ENCODE assay signal across 1 cellular context in the genomic region with DNA sequence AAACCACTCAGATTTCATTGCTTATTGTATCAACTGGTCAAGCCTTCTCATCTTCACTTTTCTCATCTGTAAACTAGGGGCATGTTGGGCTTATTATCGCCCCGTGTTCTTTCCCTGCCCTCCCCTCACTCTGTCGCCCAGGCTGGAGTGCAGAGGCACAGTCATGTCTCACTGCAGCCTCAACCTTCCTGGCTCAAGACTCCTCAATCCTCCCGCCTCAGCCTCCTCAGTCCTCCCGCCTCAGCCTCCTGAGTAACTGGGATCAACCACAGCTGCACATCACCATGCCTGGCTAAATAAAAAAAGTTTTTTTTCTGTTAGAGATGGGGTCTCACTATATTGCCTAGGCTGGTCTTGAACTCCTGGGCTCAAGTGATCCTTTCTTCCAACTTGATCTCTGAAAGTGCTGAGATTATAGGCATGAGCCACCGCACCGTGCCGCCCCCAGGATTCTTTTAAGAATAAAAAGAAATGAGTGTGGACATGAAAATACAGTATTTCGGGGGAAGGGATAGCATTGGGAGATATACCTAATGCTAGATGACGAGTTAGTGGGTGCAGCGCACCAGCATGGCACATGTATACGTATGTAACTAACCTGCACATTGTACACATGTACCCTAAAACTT.
A peak's percentile ranks its signal among the peaks of the same experiment; 100 is the strongest.
TF ChIP-seq lines count a peak whose summit lies in the region.

No MANE protein-coding gene starts in this region.

TF ChIP-seq in K562, 482 proteins besides CTCF, POLR2A, EP300 and RAD21:
- TF ChIP-seq, protein P1, sequence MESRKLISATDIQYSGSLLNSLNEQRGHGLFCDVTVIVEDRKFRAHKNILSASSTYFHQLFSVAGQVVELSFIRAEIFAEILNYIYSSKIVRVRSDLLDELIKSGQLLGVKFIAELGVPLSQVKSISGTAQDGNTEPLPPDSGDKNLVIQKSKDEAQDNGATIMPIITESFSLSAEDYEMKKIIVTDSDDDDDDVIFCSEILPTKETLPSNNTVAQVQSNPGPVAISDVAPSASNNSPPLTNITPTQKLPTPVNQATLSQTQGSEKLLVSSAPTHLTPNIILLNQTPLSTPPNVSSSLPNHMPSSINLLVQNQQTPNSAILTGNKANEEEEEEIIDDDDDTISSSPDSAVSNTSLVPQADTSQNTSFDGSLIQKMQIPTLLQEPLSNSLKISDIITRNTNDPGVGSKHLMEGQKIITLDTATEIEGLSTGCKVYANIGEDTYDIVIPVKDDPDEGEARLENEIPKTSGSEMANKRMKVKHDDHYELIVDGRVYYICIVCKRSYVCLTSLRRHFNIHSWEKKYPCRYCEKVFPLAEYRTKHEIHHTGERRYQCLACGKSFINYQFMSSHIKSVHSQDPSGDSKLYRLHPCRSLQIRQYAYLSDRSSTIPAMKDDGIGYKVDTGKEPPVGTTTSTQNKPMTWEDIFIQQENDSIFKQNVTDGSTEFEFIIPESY (CRISPR knock-in tag; IDR thresholded peaks at IDR 0.05) = peak; percentile 72
- TF ChIP-seq, protein P2, sequence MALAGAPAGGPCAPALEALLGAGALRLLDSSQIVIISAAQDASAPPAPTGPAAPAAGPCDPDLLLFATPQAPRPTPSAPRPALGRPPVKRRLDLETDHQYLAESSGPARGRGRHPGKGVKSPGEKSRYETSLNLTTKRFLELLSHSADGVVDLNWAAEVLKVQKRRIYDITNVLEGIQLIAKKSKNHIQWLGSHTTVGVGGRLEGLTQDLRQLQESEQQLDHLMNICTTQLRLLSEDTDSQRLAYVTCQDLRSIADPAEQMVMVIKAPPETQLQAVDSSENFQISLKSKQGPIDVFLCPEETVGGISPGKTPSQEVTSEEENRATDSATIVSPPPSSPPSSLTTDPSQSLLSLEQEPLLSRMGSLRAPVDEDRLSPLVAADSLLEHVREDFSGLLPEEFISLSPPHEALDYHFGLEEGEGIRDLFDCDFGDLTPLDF (CRISPR knock-in tag; IDR thresholded peaks at IDR 0.05) = no peak
- peak in 1 of 2 experiments; percentile 20; a peak in 1 of 4 replicates for TF ChIP-seq KDM1A (IDR thresholded peaks at IDR 0.05)
